In the genomic region with DNA sequence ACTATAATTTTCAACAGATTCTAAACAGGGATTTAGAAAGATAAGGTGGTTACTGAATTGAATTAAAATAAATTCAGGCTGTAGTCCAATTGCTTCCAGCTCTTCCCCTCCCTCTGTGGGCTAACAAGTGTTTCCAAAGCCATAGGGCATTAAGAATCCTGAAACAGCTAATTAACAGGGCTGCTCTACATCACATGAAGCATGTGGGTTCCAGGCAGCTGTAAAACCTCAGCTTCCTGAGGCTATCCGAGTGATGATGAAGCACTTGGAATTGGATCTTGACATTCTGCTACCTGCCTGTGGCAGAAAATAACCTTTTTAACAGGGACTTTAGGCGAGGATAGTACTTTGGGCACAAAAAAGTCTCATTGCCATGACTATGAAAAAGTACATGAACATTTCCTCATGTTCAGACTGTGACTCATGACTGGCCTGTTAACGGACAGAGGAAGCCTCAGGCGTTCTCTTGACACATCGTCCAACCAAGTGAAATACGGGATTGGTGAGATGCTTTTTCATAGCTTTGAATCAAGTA, we compare ENCODE assay signal across 1 cellular context.
TF ChIP-seq lines count a peak whose summit lies in the region.

No MANE protein-coding gene starts in this region.

TF ChIP-seq in WTC11, 78 proteins besides CTCF, POLR2A, EP300 and RAD21 (continued from another document):
- TF ChIP-seq, protein P1, sequence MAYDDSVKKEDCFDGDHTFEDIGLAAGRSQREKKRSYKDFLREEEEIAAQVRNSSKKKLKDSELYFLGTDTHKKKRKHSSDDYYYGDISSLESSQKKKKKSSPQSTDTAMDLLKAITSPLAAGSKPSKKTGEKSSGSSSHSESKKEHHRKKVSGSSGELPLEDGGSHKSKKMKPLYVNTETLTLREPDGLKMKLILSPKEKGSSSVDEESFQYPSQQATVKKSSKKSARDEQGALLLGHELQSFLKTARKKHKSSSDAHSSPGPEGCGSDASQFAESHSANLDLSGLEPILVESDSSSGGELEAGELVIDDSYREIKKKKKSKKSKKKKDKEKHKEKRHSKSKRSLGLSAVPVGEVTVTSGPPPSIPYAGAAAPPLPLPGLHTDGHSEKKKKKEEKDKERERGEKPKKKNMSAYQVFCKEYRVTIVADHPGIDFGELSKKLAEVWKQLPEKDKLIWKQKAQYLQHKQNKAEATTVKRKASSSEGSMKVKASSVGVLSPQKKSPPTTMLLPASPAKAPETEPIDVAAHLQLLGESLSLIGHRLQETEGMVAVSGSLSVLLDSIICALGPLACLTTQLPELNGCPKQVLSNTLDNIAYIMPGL (CRISPR knock-in tag; IDR thresholded peaks at IDR 0.05) = no peak
- TF ChIP-seq FOXJ3 (CRISPR knock-in tag; IDR thresholded peaks at IDR 0.05; ENCODE audit: borderline replicate concordance) (no peak), TEAD1 (CRISPR knock-in tag; IDR thresholded peaks at IDR 0.05) (no peak), ZNF219 (CRISPR knock-in tag; IDR thresholded peaks at IDR 0.05; ENCODE audit: borderline replicate concordance) (no peak), FOXP1 (CRISPR knock-in tag; IDR thresholded peaks at IDR 0.05; ENCODE audit: borderline replicate concordance) (no peak), ZNF317 (CRISPR knock-in tag; IDR thresholded peaks at IDR 0.05; ENCODE audit: borderline replicate concordance, low read depth) (no peak)
- TF ChIP-seq, protein P2, sequence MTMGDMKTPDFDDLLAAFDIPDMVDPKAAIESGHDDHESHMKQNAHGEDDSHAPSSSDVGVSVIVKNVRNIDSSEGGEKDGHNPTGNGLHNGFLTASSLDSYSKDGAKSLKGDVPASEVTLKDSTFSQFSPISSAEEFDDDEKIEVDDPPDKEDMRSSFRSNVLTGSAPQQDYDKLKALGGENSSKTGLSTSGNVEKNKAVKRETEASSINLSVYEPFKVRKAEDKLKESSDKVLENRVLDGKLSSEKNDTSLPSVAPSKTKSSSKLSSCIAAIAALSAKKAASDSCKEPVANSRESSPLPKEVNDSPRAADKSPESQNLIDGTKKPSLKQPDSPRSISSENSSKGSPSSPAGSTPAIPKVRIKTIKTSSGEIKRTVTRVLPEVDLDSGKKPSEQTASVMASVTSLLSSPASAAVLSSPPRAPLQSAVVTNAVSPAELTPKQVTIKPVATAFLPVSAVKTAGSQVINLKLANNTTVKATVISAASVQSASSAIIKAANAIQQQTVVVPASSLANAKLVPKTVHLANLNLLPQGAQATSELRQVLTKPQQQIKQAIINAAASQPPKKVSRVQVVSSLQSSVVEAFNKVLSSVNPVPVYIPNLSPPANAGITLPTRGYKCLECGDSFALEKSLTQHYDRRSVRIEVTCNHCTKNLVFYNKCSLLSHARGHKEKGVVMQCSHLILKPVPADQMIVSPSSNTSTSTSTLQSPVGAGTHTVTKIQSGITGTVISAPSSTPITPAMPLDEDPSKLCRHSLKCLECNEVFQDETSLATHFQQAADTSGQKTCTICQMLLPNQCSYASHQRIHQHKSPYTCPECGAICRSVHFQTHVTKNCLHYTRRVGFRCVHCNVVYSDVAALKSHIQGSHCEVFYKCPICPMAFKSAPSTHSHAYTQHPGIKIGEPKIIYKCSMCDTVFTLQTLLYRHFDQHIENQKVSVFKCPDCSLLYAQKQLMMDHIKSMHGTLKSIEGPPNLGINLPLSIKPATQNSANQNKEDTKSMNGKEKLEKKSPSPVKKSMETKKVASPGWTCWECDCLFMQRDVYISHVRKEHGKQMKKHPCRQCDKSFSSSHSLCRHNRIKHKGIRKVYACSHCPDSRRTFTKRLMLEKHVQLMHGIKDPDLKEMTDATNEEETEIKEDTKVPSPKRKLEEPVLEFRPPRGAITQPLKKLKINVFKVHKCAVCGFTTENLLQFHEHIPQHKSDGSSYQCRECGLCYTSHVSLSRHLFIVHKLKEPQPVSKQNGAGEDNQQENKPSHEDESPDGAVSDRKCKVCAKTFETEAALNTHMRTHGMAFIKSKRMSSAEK (CRISPR knock-in tag; IDR thresholded peaks at IDR 0.05; ENCODE audit: borderline replicate concordance) = no peak
TF ChIP-seq in WTC11: peak in this region for 0.
